25 cellular contexts compared by ENCODE assay signal in genomic region chr6:116562614-116563013, GRCh38. TPM values are rescaled to one million over a fixed set of nuclear protein-coding genes. Genes with fewer than 3 reads are reported as not detected.
DNase-seq lines count a peak whose midpoint lies in the region; ATAC-seq, FAIRE-seq and TF ChIP-seq lines count a peak whose summit lies in the region.
"Had no signal": no experiment of that assay in that cellular context is flagged by ENCODE, and none has a peak within 500 bp of the region (broad histone marks: within the 10 kb centered on the region; RNA-seq: fewer than 3 reads in every experiment).

No MANE protein-coding gene starts in this region.

- DNase-seq in left ventricle myocardium inferior (no peak), cardiac septum (ENCODE audit: low spot score) (no peak), HepG2 (ENCODE audit: low spot score) (no peak), SKM-1 (lab: John Stamatoyannopoulos, UW; ENCODE audit: unreplicated experiment) (no peak), frontal cortex (ENCODE audit: low spot score in 2 of 2) (no peak)
- DNase-seq: 8988T; activated CD4-positive, CD25-positive, alpha-beta regulatory T cell treated with anti-CD3 and anti-CD28 coated beads, Interleukin-2, amount 50 U/mL, for 72 hours; activated naive CD4-positive, alpha-beta T cell treated with anti-CD3 and anti-CD28 coated beads, Interleukin-2, amount 50 U/mL, for 16 hours; activated T-cell treated with anti-CD3 and anti-CD28 coated beads, Interleukin-2, amount 50 U/mL, for 72 hours; AML-193; cerebellar nuclear complex; glutamatergic neuron; left lung; MM.1S; NCI-H1436 treated with DMSO at 0.1 percent for 48 hours; NCI-H2171 treated with DMSO at 0.1 percent for 48 hours; NCI-H69; SHP77; stomach; trophoblast cell had no signal

- peak overlapping the region; percentile 63 for H3K4me2 ChIP-seq in HepG2 (ENCODE audit: low read depth, low read length)

- TF ChIP-seq EP300 in HepG2 (IDR thresholded peaks at IDR 0.05; ENCODE audit: low read depth in 2 of 2, low read length in 2 of 2), result no peak
- no peak for TF ChIP-seq EP300 in HepG2 (CRISPR knock-in tag; IDR thresholded peaks at IDR 0.05; ENCODE audit: borderline replicate concordance)

- H3K27ac ChIP-seq in left ventricle myocardium inferior (replicated peaks) (peak overlapping the region; percentile 11), HepG2 (ENCODE audit: extremely low read length, insufficient read depth, low read length) (no peak overlapping the region)
- H3K27ac ChIP-seq: ascending aorta, left lung, stomach had no signal

- FAIRE-seq in HepG2 (lab: Jason Lieb, UNC), result no peak
- no peak for FAIRE-seq in frontal cortex (lab: Jason Lieb, UNC)
- FAIRE-seq: H1 had no signal

- no peaks in the 10 kb centered on the region for H4K20me1 ChIP-seq in HepG2 (ENCODE audit: insufficient read depth, low read length)

- H3K4me3 ChIP-seq in left ventricle myocardium inferior (no peak overlapping the region), HepG2 (replicated peaks in 1 of 3; ENCODE audit: insufficient read depth in 1 of 3, low read depth in 2 of 3, low read length in 3 of 3) (no peak overlapping the region)
- H3K4me3 ChIP-seq: ascending aorta, left lung, stomach had no signal

- POLR2A ChIA-PET in HepG2 (lab: Yijun Ruan, JAX), result interaction anchor here (1.8 kb wide), 1 partner anchor 9 kb away, joined by 11 read pairs; the partner anchor contains the start of gene RWDD1

- in situ Hi-C loops in HepG2 (cut with HindIII; ENCODE audit: extremely low pct_ligation_motif_present, low pct_unique_long_range_greater_than_20kb), result loop anchor here (10.0 kb wide), 1 partner anchor 288 kb away; the partner anchor contains the start of gene TSPYL1

- peak overlapping the region; percentile 79 for H2AFZ ChIP-seq in HepG2 (ENCODE audit: low read length)

- ATAC-seq in HepG2 (0 out of 3 replicates have a peak, but pooled peaks have one; percentile 5), HG03039 (IDR thresholded peaks at IDR 0.05; ENCODE audit: unreplicated experiment) (no peak)
- ATAC-seq: activated T-cell treated with anti-CD3 and anti-CD28 coated beads, Interleukin-2, amount 50 U/mL, for 72 hours; esophagus mucosa; left lung had no signal

- H3K79me2 ChIP-seq in HepG2 (ENCODE audit: insufficient read depth, low read length), result no peaks in the 10 kb centered on the region

- intact Hi-C loops in left ventricle myocardium inferior (cut with micrococcal nuclease), result no loop called here
- intact Hi-C loops in cardiac septum (cut with DNase I), result no loop called here
- intact Hi-C loops in HepG2 (cut with micrococcal nuclease; ENCODE audit: unreplicated experiment), result no loop called here

- no peaks in the 10 kb centered on the region for H3K9me3 ChIP-seq in left ventricle myocardium inferior (replicated peaks)
- no peaks in the 10 kb centered on the region for H3K9me3 ChIP-seq in HepG2 (ENCODE audit: low read length)
- H3K9me3 ChIP-seq: ascending aorta, left lung, stomach had no signal

- TF ChIP-seq POLR2A in HepG2 (IDR thresholded peaks at IDR 0.05; ENCODE audit: insufficient read depth in 1 of 2, low read depth in 2 of 2, low read length in 2 of 2), result no peak

- H3K27me3 ChIP-seq in left ventricle myocardium inferior (ENCODE audit: low read depth) (no peaks in the 10 kb centered on the region), HepG2 (ENCODE audit: control insufficient read depth in 1 of 2, insufficient read depth in 2 of 2, low read length in 2 of 2) (no peaks in the 10 kb centered on the region; a peak in 2 of 5 replicates)
- H3K27me3 ChIP-seq: ascending aorta had no signal

- WGBS in HepG2 (ENCODE audit: low lambda C conversion rate), result 10% methylated on average over 3 of the region's 3 CpGs

- peak overlapping the region; percentile 25; the same call in 1 of the 2 replicates for H3K9ac ChIP-seq in HepG2 (ENCODE audit: insufficient read depth, low read depth, low read length)

- BruUV-seq in HepG2 (replicated peaks; lab: Mats Ljungman, UMichigan), result no TSS peak

- TF ChIP-seq CTCF in left ventricle myocardium inferior (IDR thresholded peaks at IDR 0.05; ENCODE audit: borderline replicate concordance) (no peak), HepG2 (CRISPR knock-in tag; IDR thresholded peaks at IDR 0.05) (no peak)

- H3K4me1 ChIP-seq in left ventricle myocardium inferior (peaks cover 25% of the 10 kb centered on the region), HepG2 (ENCODE audit: insufficient read depth, low read length) (peaks cover 31% of the 10 kb centered on the region)
- H3K4me1 ChIP-seq: ascending aorta had no signal

- CTCF ChIA-PET in HepG2 (lab: Yijun Ruan, JAX; ENCODE audit: low intra/inter-chr PET ratio, low total read pairs), result interaction anchor here (0.7 to 3.7 kb wide), 3 partner anchors 11 to 27 kb away, joined by 3 to 43 read pairs (median 3); no protein-coding TSS in a partner anchor

- no peak for TF ChIP-seq RAD21 in HepG2 (CRISPR knock-in tag; IDR thresholded peaks at IDR 0.05)

- H3K36me3 ChIP-seq in left ventricle myocardium inferior, result no peaks in the 10 kb centered on the region
- no peaks in the 10 kb centered on the region for H3K36me3 ChIP-seq in HepG2 (replicated peaks in 1 of 2; ENCODE audit: control insufficient read depth in 1 of 2, insufficient read depth in 2 of 2, low read length in 2 of 2)
- H3K36me3 ChIP-seq: ascending aorta, left lung, stomach had no signal

RNA-seq across cellular contexts. Expression of gene RWDD1, which starts 8.7 kb away (rescaled TPM):
- total RNA-seq in left ventricle myocardium inferior (73.3 TPM), cardiac septum (52.9 TPM), HepG2 (2016; rRNA removed; fragmentation: Illumina TruSeq; extraction: Trizol) (67.1 and 90.5 TPM in 2 replicates), frontal cortex (26.5 TPM)
- 105 and 125 TPM in 2 replicates for total RNA-seq in HepG2 (2016; cell fraction: cytosol; rRNA removed; fragmentation: Illumina TruSeq; extraction: Trizol; ENCODE audit: low read depth)
- 63.5 and 89.9 TPM in 2 replicates for total RNA-seq in HepG2 (2016; cell fraction: insoluble cytoplasmic fraction; rRNA removed; fragmentation: Illumina TruSeq; extraction: Trizol)
- 130 and 134 TPM in 2 replicates for total RNA-seq in HepG2 (2016; cell fraction: membrane; rRNA removed; fragmentation: Illumina TruSeq; extraction: Trizol)
- total RNA-seq in HepG2 (2016; cell fraction: nucleus; rRNA removed; fragmentation: Illumina TruSeq; extraction: Trizol), result 31.8 and 32.2 TPM in 2 replicates
- polyA plus RNA-seq in HepG2 (2011; rRNA removed), result 20.9 and 27.4 TPM in 2 replicates
- polyA plus RNA-seq in HepG2 (2011; cell fraction: cytosol; rRNA removed), result 15.5 and 18.4 TPM in 2 replicates
- polyA plus RNA-seq in HepG2 (2011; cell fraction: nucleus; rRNA removed), result 4.1 and 4.9 TPM in 2 replicates
- 36.7 and 37.0 TPM in 2 replicates for polyA plus RNA-seq in HepG2 (2012)
- polyA plus RNA-seq in HepG2 (2016; cell fraction: cytosol; fragmentation: Illumina TruSeq; extraction: Trizol; ENCODE audit: low read depth), result 175 and 218 TPM in 2 replicates
- 130 and 131 TPM in 2 replicates for polyA plus RNA-seq in HepG2 (2016; cell fraction: insoluble cytoplasmic fraction; fragmentation: Illumina TruSeq; extraction: Trizol; ENCODE audit: low read depth)
- 166 and 180 TPM in 2 replicates for polyA plus RNA-seq in HepG2 (2016; cell fraction: membrane; fragmentation: Illumina TruSeq; extraction: Trizol; ENCODE audit: low read depth)
- 53.5 and 59.6 TPM in 2 replicates for polyA plus RNA-seq in HepG2 (2016; cell fraction: nucleus; fragmentation: Illumina TruSeq; extraction: Trizol; ENCODE audit: insufficient read depth, low read depth)
- 8.1 and 8.3 TPM in 2 replicates for polyA minus RNA-seq in HepG2 (2011; rRNA and poly(A)+ RNA removed; ENCODE audit: low replicate concordance)
- polyA minus RNA-seq in HepG2 (2011; cell fraction: cytosol; rRNA and poly(A)+ RNA removed), result 8.3 and 9.7 TPM in 2 replicates
- polyA minus RNA-seq in HepG2 (2011; cell fraction: nucleus; rRNA and poly(A)+ RNA removed), result 8.8 and 13.2 TPM in 2 replicates

RNA-seq across cellular contexts. Expression of gene CALHM4, which starts 9.1 kb away (rescaled TPM):
- total RNA-seq in left ventricle myocardium inferior (not detected), cardiac septum (not detected), HepG2 (2016; rRNA removed; fragmentation: Illumina TruSeq; extraction: Trizol) (not detected in 2 replicates), frontal cortex (not detected)
- not detected in 2 replicates for total RNA-seq in HepG2 (2016; cell fraction: cytosol; rRNA removed; fragmentation: Illumina TruSeq; extraction: Trizol; ENCODE audit: low read depth)
- total RNA-seq in HepG2 (2016; cell fraction: insoluble cytoplasmic fraction; rRNA removed; fragmentation: Illumina TruSeq; extraction: Trizol), result not detected in 2 replicates
- total RNA-seq in HepG2 (2016; cell fraction: membrane; rRNA removed; fragmentation: Illumina TruSeq; extraction: Trizol), result not detected in 2 replicates
- total RNA-seq in HepG2 (2016; cell fraction: nucleus; rRNA removed; fragmentation: Illumina TruSeq; extraction: Trizol), result not detected in 2 replicates
- not detected in 2 replicates for polyA plus RNA-seq in HepG2 (2011; rRNA removed)
- polyA plus RNA-seq in HepG2 (2011; cell fraction: cytosol; rRNA removed), result 0.05 TPM in 2 replicates
- polyA plus RNA-seq in HepG2 (2011; cell fraction: nucleus; rRNA removed), result not detected in 2 replicates
- 0.44 TPM in 1 of 2 replicates, not detected in the other for polyA plus RNA-seq in HepG2 (2012)
- polyA plus RNA-seq in HepG2 (2016; cell fraction: cytosol; fragmentation: Illumina TruSeq; extraction: Trizol; ENCODE audit: low read depth), result not detected in 2 replicates
- polyA plus RNA-seq in HepG2 (2016; cell fraction: insoluble cytoplasmic fraction; fragmentation: Illumina TruSeq; extraction: Trizol; ENCODE audit: low read depth), result not detected in 2 replicates
- not detected in 2 replicates for polyA plus RNA-seq in HepG2 (2016; cell fraction: membrane; fragmentation: Illumina TruSeq; extraction: Trizol; ENCODE audit: low read depth)
- polyA plus RNA-seq in HepG2 (2016; cell fraction: nucleus; fragmentation: Illumina TruSeq; extraction: Trizol; ENCODE audit: insufficient read depth, low read depth), result not detected in 2 replicates
- 0.28 TPM in 1 of 2 replicates, not detected in the other for polyA minus RNA-seq in HepG2 (2011; rRNA and poly(A)+ RNA removed; ENCODE audit: low replicate concordance)
- not detected in 2 replicates for polyA minus RNA-seq in HepG2 (2011; cell fraction: cytosol; rRNA and poly(A)+ RNA removed)
- polyA minus RNA-seq in HepG2 (2011; cell fraction: nucleus; rRNA and poly(A)+ RNA removed), result not detected in 2 replicates
- total RNA-seq: activated CD8-positive, alpha-beta memory T cell treated with anti-CD3 and anti-CD28 coated beads for 36 hours; activated T-cell treated with anti-CD3 and anti-CD28 coated beads, Interleukin-2, amount 50 U/mL, for 72 hours; ascending aorta; esophagus mucosa; H1; left lung; stomach had no signal
- polyA plus RNA-seq: H1, stomach had no signal

RNA-seq across cellular contexts. Expression of gene TRAPPC3L, which starts 17.1 kb away (rescaled TPM):
- total RNA-seq in left ventricle myocardium inferior, result not detected
- 0.16 TPM for total RNA-seq in cardiac septum
- not detected in 2 replicates for total RNA-seq in HepG2 (2016; rRNA removed; fragmentation: Illumina TruSeq; extraction: Trizol)
- not detected in 2 replicates for total RNA-seq in HepG2 (2016; cell fraction: cytosol; rRNA removed; fragmentation: Illumina TruSeq; extraction: Trizol; ENCODE audit: low read depth)
- total RNA-seq in HepG2 (2016; cell fraction: insoluble cytoplasmic fraction; rRNA removed; fragmentation: Illumina TruSeq; extraction: Trizol), result not detected in 2 replicates
- total RNA-seq in HepG2 (2016; cell fraction: membrane; rRNA removed; fragmentation: Illumina TruSeq; extraction: Trizol), result not detected in 2 replicates
- not detected in 2 replicates for total RNA-seq in HepG2 (2016; cell fraction: nucleus; rRNA removed; fragmentation: Illumina TruSeq; extraction: Trizol)
- not detected in 2 replicates for polyA plus RNA-seq in HepG2 (2011; rRNA removed)
- not detected in 2 replicates for polyA plus RNA-seq in HepG2 (2011; cell fraction: cytosol; rRNA removed)
- polyA plus RNA-seq in HepG2 (2011; cell fraction: nucleus; rRNA removed), result not detected in 2 replicates
- not detected in 2 replicates for polyA plus RNA-seq in HepG2 (2012)
- not detected in 2 replicates for polyA plus RNA-seq in HepG2 (2016; cell fraction: cytosol; fragmentation: Illumina TruSeq; extraction: Trizol; ENCODE audit: low read depth)
- polyA plus RNA-seq in HepG2 (2016; cell fraction: insoluble cytoplasmic fraction; fragmentation: Illumina TruSeq; extraction: Trizol; ENCODE audit: low read depth), result not detected in 2 replicates
- polyA plus RNA-seq in HepG2 (2016; cell fraction: membrane; fragmentation: Illumina TruSeq; extraction: Trizol; ENCODE audit: low read depth), result not detected in 2 replicates
- polyA plus RNA-seq in HepG2 (2016; cell fraction: nucleus; fragmentation: Illumina TruSeq; extraction: Trizol; ENCODE audit: insufficient read depth, low read depth), result not detected in 2 replicates
- 2.7 TPM in 1 of 2 replicates, not detected in the other for polyA minus RNA-seq in HepG2 (2011; rRNA and poly(A)+ RNA removed; ENCODE audit: low replicate concordance)
- not detected in 2 replicates for polyA minus RNA-seq in HepG2 (2011; cell fraction: cytosol; rRNA and poly(A)+ RNA removed)
- polyA minus RNA-seq in HepG2 (2011; cell fraction: nucleus; rRNA and poly(A)+ RNA removed), result not detected in 2 replicates
- under 0.01 TPM for total RNA-seq in frontal cortex
- total RNA-seq: activated CD8-positive, alpha-beta memory T cell treated with anti-CD3 and anti-CD28 coated beads for 36 hours; activated T-cell treated with anti-CD3 and anti-CD28 coated beads, Interleukin-2, amount 50 U/mL, for 72 hours; ascending aorta; esophagus mucosa; H1; stomach had no signal
- polyA plus RNA-seq: H1, stomach had no signal

RNA-seq across cellular contexts. Expression of gene CALHM5, which starts 51.2 kb away (rescaled TPM):
- total RNA-seq in left ventricle myocardium inferior (2.1 TPM), cardiac septum (1.7 TPM), HepG2 (2016; rRNA removed; fragmentation: Illumina TruSeq; extraction: Trizol) (not detected in 2 replicates), frontal cortex (0.41 TPM)
- total RNA-seq in HepG2 (2016; cell fraction: cytosol; rRNA removed; fragmentation: Illumina TruSeq; extraction: Trizol; ENCODE audit: low read depth), result not detected in 2 replicates
- total RNA-seq in HepG2 (2016; cell fraction: insoluble cytoplasmic fraction; rRNA removed; fragmentation: Illumina TruSeq; extraction: Trizol), result not detected in 2 replicates
- not detected in 2 replicates for total RNA-seq in HepG2 (2016; cell fraction: membrane; rRNA removed; fragmentation: Illumina TruSeq; extraction: Trizol)
- total RNA-seq in HepG2 (2016; cell fraction: nucleus; rRNA removed; fragmentation: Illumina TruSeq; extraction: Trizol), result not detected in 2 replicates
- not detected in 2 replicates for polyA plus RNA-seq in HepG2 (2011; rRNA removed)
- not detected in 2 replicates for polyA plus RNA-seq in HepG2 (2011; cell fraction: cytosol; rRNA removed)
- polyA plus RNA-seq in HepG2 (2011; cell fraction: nucleus; rRNA removed), result not detected in 2 replicates
- not detected in 2 replicates for polyA plus RNA-seq in HepG2 (2012)
- polyA plus RNA-seq in HepG2 (2016; cell fraction: cytosol; fragmentation: Illumina TruSeq; extraction: Trizol; ENCODE audit: low read depth), result not detected in 2 replicates
- not detected in 2 replicates for polyA plus RNA-seq in HepG2 (2016; cell fraction: insoluble cytoplasmic fraction; fragmentation: Illumina TruSeq; extraction: Trizol; ENCODE audit: low read depth)
- polyA plus RNA-seq in HepG2 (2016; cell fraction: membrane; fragmentation: Illumina TruSeq; extraction: Trizol; ENCODE audit: low read depth), result not detected in 2 replicates
- polyA plus RNA-seq in HepG2 (2016; cell fraction: nucleus; fragmentation: Illumina TruSeq; extraction: Trizol; ENCODE audit: insufficient read depth, low read depth), result not detected in 2 replicates
- not detected in 2 replicates for polyA minus RNA-seq in HepG2 (2011; rRNA and poly(A)+ RNA removed; ENCODE audit: low replicate concordance)
- not detected in 2 replicates for polyA minus RNA-seq in HepG2 (2011; cell fraction: cytosol; rRNA and poly(A)+ RNA removed)
- not detected in 2 replicates for polyA minus RNA-seq in HepG2 (2011; cell fraction: nucleus; rRNA and poly(A)+ RNA removed)
- total RNA-seq: activated CD8-positive, alpha-beta memory T cell treated with anti-CD3 and anti-CD28 coated beads for 36 hours; activated T-cell treated with anti-CD3 and anti-CD28 coated beads, Interleukin-2, amount 50 U/mL, for 72 hours had no signal

RNA-seq across cellular contexts. Expression of gene RSPH4A, which starts 53.7 kb away (rescaled TPM):
- total RNA-seq in left ventricle myocardium inferior (not detected), cardiac septum (0.57 TPM), HepG2 (2016; rRNA removed; fragmentation: Illumina TruSeq; extraction: Trizol) (0.14 and 0.40 TPM in 2 replicates), frontal cortex (1.6 TPM)
- 0.09 and 0.20 TPM in 2 replicates for total RNA-seq in HepG2 (2016; cell fraction: cytosol; rRNA removed; fragmentation: Illumina TruSeq; extraction: Trizol; ENCODE audit: low read depth)
- total RNA-seq in HepG2 (2016; cell fraction: insoluble cytoplasmic fraction; rRNA removed; fragmentation: Illumina TruSeq; extraction: Trizol), result 0.27 and 0.41 TPM in 2 replicates
- total RNA-seq in HepG2 (2016; cell fraction: membrane; rRNA removed; fragmentation: Illumina TruSeq; extraction: Trizol), result 0.14 and 0.34 TPM in 2 replicates
- total RNA-seq in HepG2 (2016; cell fraction: nucleus; rRNA removed; fragmentation: Illumina TruSeq; extraction: Trizol), result 0.75 and 0.78 TPM in 2 replicates
- polyA plus RNA-seq in HepG2 (2011; rRNA removed), result 0.08 and 0.24 TPM in 2 replicates
- polyA plus RNA-seq in HepG2 (2011; cell fraction: cytosol; rRNA removed), result 0.05 and 0.12 TPM in 2 replicates
- 0.29 and 0.36 TPM in 2 replicates for polyA plus RNA-seq in HepG2 (2011; cell fraction: nucleus; rRNA removed)
- polyA plus RNA-seq in HepG2 (2012), result 0.04 and 0.24 TPM in 2 replicates
- polyA plus RNA-seq in HepG2 (2016; cell fraction: cytosol; fragmentation: Illumina TruSeq; extraction: Trizol; ENCODE audit: low read depth), result 0.07 TPM in 1 of 2 replicates, not detected in the other
- 0.08 and 0.22 TPM in 2 replicates for polyA plus RNA-seq in HepG2 (2016; cell fraction: insoluble cytoplasmic fraction; fragmentation: Illumina TruSeq; extraction: Trizol; ENCODE audit: low read depth)
- polyA plus RNA-seq in HepG2 (2016; cell fraction: membrane; fragmentation: Illumina TruSeq; extraction: Trizol; ENCODE audit: low read depth), result 0.14 and 0.32 TPM in 2 replicates
- polyA plus RNA-seq in HepG2 (2016; cell fraction: nucleus; fragmentation: Illumina TruSeq; extraction: Trizol; ENCODE audit: insufficient read depth, low read depth), result 1.3 and 1.8 TPM in 2 replicates
- polyA minus RNA-seq in HepG2 (2011; rRNA and poly(A)+ RNA removed; ENCODE audit: low replicate concordance), result 0.20 TPM in 1 of 2 replicates, not detected in the other
- polyA minus RNA-seq in HepG2 (2011; cell fraction: cytosol; rRNA and poly(A)+ RNA removed), result not detected in 2 replicates
- polyA minus RNA-seq in HepG2 (2011; cell fraction: nucleus; rRNA and poly(A)+ RNA removed), result 0.62 and 1.2 TPM in 2 replicates
- total RNA-seq: esophagus mucosa had no signal
